Comparison of ENCODE assay signal across 1 cellular context in genomic region chr2:54388093-54388492, GRCh38.
TF ChIP-seq lines count a peak whose summit lies in the region.

No MANE protein-coding gene starts in this region.

TF ChIP-seq in neural cell, 6 proteins besides CTCF, POLR2A, EP300 and RAD21:
- TF ChIP-seq EZH2 (IDR thresholded peaks at IDR 0.05; ENCODE audit: borderline replicate concordance, insufficient read depth, low read length, poor library complexity, severe bottlenecking) (no peak), POLR2AphosphoS5 (IDR thresholded peaks at IDR 0.05) (no peak), TAF1 (IDR thresholded peaks at IDR 0.05; ENCODE audit: low read depth) (no peak), SMC3 (conservative IDR thresholded peaks at IDR 0.05; ENCODE audit: poor library complexity) (no peak), MXI1 (conservative IDR thresholded peaks at IDR 0.05; ENCODE audit: poor library complexity, severe bottlenecking) (no peak)
- TF ChIP-seq, protein P1, sequence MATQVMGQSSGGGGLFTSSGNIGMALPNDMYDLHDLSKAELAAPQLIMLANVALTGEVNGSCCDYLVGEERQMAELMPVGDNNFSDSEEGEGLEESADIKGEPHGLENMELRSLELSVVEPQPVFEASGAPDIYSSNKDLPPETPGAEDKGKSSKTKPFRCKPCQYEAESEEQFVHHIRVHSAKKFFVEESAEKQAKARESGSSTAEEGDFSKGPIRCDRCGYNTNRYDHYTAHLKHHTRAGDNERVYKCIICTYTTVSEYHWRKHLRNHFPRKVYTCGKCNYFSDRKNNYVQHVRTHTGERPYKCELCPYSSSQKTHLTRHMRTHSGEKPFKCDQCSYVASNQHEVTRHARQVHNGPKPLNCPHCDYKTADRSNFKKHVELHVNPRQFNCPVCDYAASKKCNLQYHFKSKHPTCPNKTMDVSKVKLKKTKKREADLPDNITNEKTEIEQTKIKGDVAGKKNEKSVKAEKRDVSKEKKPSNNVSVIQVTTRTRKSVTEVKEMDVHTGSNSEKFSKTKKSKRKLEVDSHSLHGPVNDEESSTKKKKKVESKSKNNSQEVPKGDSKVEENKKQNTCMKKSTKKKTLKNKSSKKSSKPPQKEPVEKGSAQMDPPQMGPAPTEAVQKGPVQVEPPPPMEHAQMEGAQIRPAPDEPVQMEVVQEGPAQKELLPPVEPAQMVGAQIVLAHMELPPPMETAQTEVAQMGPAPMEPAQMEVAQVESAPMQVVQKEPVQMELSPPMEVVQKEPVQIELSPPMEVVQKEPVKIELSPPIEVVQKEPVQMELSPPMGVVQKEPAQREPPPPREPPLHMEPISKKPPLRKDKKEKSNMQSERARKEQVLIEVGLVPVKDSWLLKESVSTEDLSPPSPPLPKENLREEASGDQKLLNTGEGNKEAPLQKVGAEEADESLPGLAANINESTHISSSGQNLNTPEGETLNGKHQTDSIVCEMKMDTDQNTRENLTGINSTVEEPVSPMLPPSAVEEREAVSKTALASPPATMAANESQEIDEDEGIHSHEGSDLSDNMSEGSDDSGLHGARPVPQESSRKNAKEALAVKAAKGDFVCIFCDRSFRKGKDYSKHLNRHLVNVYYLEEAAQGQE (IDR thresholded peaks at IDR 0.05; ENCODE audit: borderline replicate concordance), result no peak
